ENCODE assay signal across 15 cellular contexts in genomic region chr2:126707191-126707590, GRCh38. TPM values are rescaled to one million over a fixed set of nuclear protein-coding genes. Genes with fewer than 3 reads are reported as not detected.
DNase-seq lines count a peak whose midpoint lies in the region; ATAC-seq and TF ChIP-seq lines count a peak whose summit lies in the region.
"Had no signal": no experiment of that assay in that cellular context is flagged by ENCODE, and none has a peak within 500 bp of the region (broad histone marks: within the 10 kb centered on the region; RNA-seq: fewer than 3 reads in every experiment).

No MANE protein-coding gene starts in this region.

- 88% methylated on average over 1 of the region's 1 CpG for WGBS in esophagus muscularis mucosa
- WGBS in mesenchymal stem cell, result 100% methylated on average over 1 of the region's 1 CpG

- H3K4me3 ChIP-seq in esophagus muscularis mucosa (no peak overlapping the region), mesenchymal stem cell (ENCODE audit: insufficient read depth in 1 of 2, low read depth in 1 of 2, low read length in 2 of 2) (no peak overlapping the region), gastrocnemius medialis (no peak overlapping the region)
- H3K4me3 ChIP-seq: HAP-1 had no signal

- no peak overlapping the region for H3K23ac ChIP-seq in mesenchymal stem cell (ENCODE audit: low read length in 2 of 2)

- H2BK12ac ChIP-seq in mesenchymal stem cell (ENCODE audit: low read length in 2 of 2), result no peak overlapping the region

- H3K9ac ChIP-seq in mesenchymal stem cell (ENCODE audit: low read length), result no peak overlapping the region

- H3K4ac ChIP-seq in mesenchymal stem cell (ENCODE audit: low read depth in 1 of 2, low read length in 2 of 2), result no peak overlapping the region

- H3K4me1 Mint-ChIP-seq in activated T-helper 2 cell treated with anti-CD3 and anti-CD28 coated beads, Interferon-gamma antibody, Interleukin-2, Interleukin-4, amounts not matched to agents 10 μg/mL and 5 μg/mL and 100 μg/mL, durations not matched to agents 14 hours and 24 hours and 36 hours (ENCODE audit: low read depth), result no peaks in the 10 kb centered on the region

- no peak overlapping the region for H3K27ac Mint-ChIP-seq in activated T-helper 2 cell treated with anti-CD3 and anti-CD28 coated beads, Interferon-gamma antibody, Interleukin-2, Interleukin-4, amounts not matched to agents 10 μg/mL and 5 μg/mL and 100 μg/mL, durations not matched to agents 14 hours and 24 hours and 36 hours
- H3K27ac Mint-ChIP-seq: CD4-positive, CD25-positive, alpha-beta regulatory T cell; CD8-positive, alpha-beta T cell; HFFc6 had no signal

- H3K4me3 Mint-ChIP-seq in activated T-helper 2 cell treated with anti-CD3 and anti-CD28 coated beads, Interferon-gamma antibody, Interleukin-2, Interleukin-4, amounts not matched to agents 10 μg/mL and 5 μg/mL and 100 μg/mL, durations not matched to agents 14 hours and 24 hours and 36 hours (ENCODE audit: low read depth), result no peak overlapping the region
- H3K4me3 Mint-ChIP-seq: CD4-positive, CD25-positive, alpha-beta regulatory T cell; CD8-positive, alpha-beta T cell; HFFc6 had no signal

- no peak for ATAC-seq in HG02798 (IDR thresholded peaks at IDR 0.05; ENCODE audit: poor library complexity, unreplicated experiment)
- ATAC-seq in gastrocnemius medialis, result no peak
- ATAC-seq: CD8-positive, alpha-beta T cell had no signal

- in situ Hi-C loops in gastrocnemius medialis (cut with MboI; ENCODE audit: low sequenced_read_pairs in 4 of 4), result no loop called here

- no peak for TF ChIP-seq CTCF in esophagus muscularis mucosa (IDR thresholded peaks at IDR 0.05)
- no peak for TF ChIP-seq CTCF in gastrocnemius medialis (IDR thresholded peaks at IDR 0.05 in 4 of 5, conservative IDR thresholded peaks at IDR 0.05 in 1 of 5)

- H2BK5ac ChIP-seq in mesenchymal stem cell (ENCODE audit: low read depth, low read length, poor library complexity, severe bottlenecking), result peak overlapping the region; percentile 35

- H3K14ac ChIP-seq in mesenchymal stem cell (ENCODE audit: low read length in 2 of 2), result no peak overlapping the region

- H4K8ac ChIP-seq in mesenchymal stem cell (ENCODE audit: low read length), result no peak overlapping the region

- peaks cover 14 to 24% (median 18%) of the 10 kb centered on the region in 4 donors for H3K4me1 ChIP-seq in esophagus muscularis mucosa
- H3K4me1 ChIP-seq in mesenchymal stem cell (ENCODE audit: control insufficient read depth, insufficient read depth, low read depth, low read length), result peaks cover 1% of the 10 kb centered on the region
- peaks cover 4 to 12% of the 10 kb centered on the region in 2 donors for H3K4me1 ChIP-seq in gastrocnemius medialis
- H3K4me1 ChIP-seq: Caco-2, HAP-1 had no signal

- no peaks in the 10 kb centered on the region for H3K79me1 ChIP-seq in mesenchymal stem cell (replicated peaks; ENCODE audit: low read length, poor library complexity, severe bottlenecking)

- no peak overlapping the region for H3K18ac ChIP-seq in mesenchymal stem cell (ENCODE audit: low read depth in 1 of 2, low read length in 2 of 2)

- H2BK15ac ChIP-seq in mesenchymal stem cell (ENCODE audit: low read depth, poor library complexity, severe bottlenecking), result no peak overlapping the region

- H3K36me3 ChIP-seq in esophagus muscularis mucosa, result no peaks in the 10 kb centered on the region
- no peaks in the 10 kb centered on the region for H3K36me3 ChIP-seq in mesenchymal stem cell (ENCODE audit: control insufficient read depth in 1 of 2, insufficient read depth in 2 of 2, low read depth in 1 of 2, low read length in 2 of 2)
- no peaks in the 10 kb centered on the region for H3K36me3 ChIP-seq in gastrocnemius medialis
- H3K36me3 ChIP-seq: HAP-1 had no signal

- H3K9me3 ChIP-seq in esophagus muscularis mucosa, result no peaks in the 10 kb centered on the region
- H3K9me3 ChIP-seq in mesenchymal stem cell (ENCODE audit: control insufficient read depth, low read length), result peaks cover 3% of the 10 kb centered on the region
- H3K9me3 ChIP-seq in gastrocnemius medialis, result no peaks in the 10 kb centered on the region
- H3K9me3 ChIP-seq: Caco-2, HAP-1 had no signal

- no peaks in the 10 kb centered on the region for H3K36me3 Mint-ChIP-seq in activated T-helper 2 cell treated with anti-CD3 and anti-CD28 coated beads, Interferon-gamma antibody, Interleukin-2, Interleukin-4, amounts not matched to agents 10 μg/mL and 5 μg/mL and 100 μg/mL, durations not matched to agents 14 hours and 24 hours and 36 hours (ENCODE audit: low read depth)
- H3K36me3 Mint-ChIP-seq: CD4-positive, CD25-positive, alpha-beta regulatory T cell; CD8-positive, alpha-beta T cell had no signal

- intact Hi-C loops in activated T-helper 2 cell treated with anti-CD3 and anti-CD28 coated beads, Interferon-gamma antibody, Interleukin-2, Interleukin-4, amounts not matched to agents 10 μg/mL and 5 μg/mL and 100 μg/mL, durations not matched to agents 14 hours and 24 hours and 36 hours (cut with micrococcal nuclease), result no loop called here
- intact Hi-C loops in esophagus muscularis mucosa (cut with DNase I), result no loop called here
- intact Hi-C loops in gastrocnemius medialis (cut with DNase I; ENCODE audit: low total_unique reads), result no loop called here

- H3K4me2 ChIP-seq in mesenchymal stem cell (ENCODE audit: low read length, poor library complexity, severe bottlenecking), result no peak overlapping the region

- DNase-seq in activated T-helper 2 cell treated with anti-CD3 and anti-CD28 coated beads, Interferon-gamma antibody, Interleukin-2, Interleukin-4, amounts not matched to agents 10 μg/mL and 5 μg/mL and 100 μg/mL, durations not matched to agents 14 hours and 24 hours and 36 hours (ENCODE audit: low spot score), result peak; percentile 3
- DNase-seq in esophagus muscularis mucosa (ENCODE audit: extremely low spot score) (peak; percentile 77), mesenchymal stem cell (no peak), NOMO-1 treated with dmso at 0.1 percent for 144 hours (lab: John Stamatoyannopoulos, UW; ENCODE audit: unreplicated experiment) (no peak), gastrocnemius medialis (no peak)
- DNase-seq: Caco-2; CD4-positive, CD25-positive, alpha-beta regulatory T cell; DMS153; DND-41; GOT3; HFFc6 had no signal

- TF ChIP-seq EP300 in esophagus muscularis mucosa (IDR thresholded peaks at IDR 0.05), result no peak

- no peak overlapping the region for H2AFZ ChIP-seq in mesenchymal stem cell (ENCODE audit: low read depth, low read length)

- H3K27me3 ChIP-seq in esophagus muscularis mucosa (no peaks in the 10 kb centered on the region), mesenchymal stem cell (ENCODE audit: control insufficient read depth in 1 of 2, insufficient read depth in 1 of 2, low read length in 2 of 2) (no peaks in the 10 kb centered on the region), gastrocnemius medialis (no peaks in the 10 kb centered on the region)

- H2AK5ac ChIP-seq in mesenchymal stem cell (ENCODE audit: low read length, severe bottlenecking), result no peak overlapping the region

- H3K9me3 Mint-ChIP-seq in activated T-helper 2 cell treated with anti-CD3 and anti-CD28 coated beads, Interferon-gamma antibody, Interleukin-2, Interleukin-4, amounts not matched to agents 10 μg/mL and 5 μg/mL and 100 μg/mL, durations not matched to agents 14 hours and 24 hours and 36 hours, result no peaks in the 10 kb centered on the region
- H3K9me3 Mint-ChIP-seq: CD8-positive, alpha-beta T cell; HFFc6 had no signal

- H3K27me3 Mint-ChIP-seq in activated T-helper 2 cell treated with anti-CD3 and anti-CD28 coated beads, Interferon-gamma antibody, Interleukin-2, Interleukin-4, amounts not matched to agents 10 μg/mL and 5 μg/mL and 100 μg/mL, durations not matched to agents 14 hours and 24 hours and 36 hours (ENCODE audit: low read depth), result peaks cover 8% of the 10 kb centered on the region
- H3K27me3 Mint-ChIP-seq: CD4-positive, CD25-positive, alpha-beta regulatory T cell had no signal

- no peak overlapping the region for H4K91ac ChIP-seq in mesenchymal stem cell (ENCODE audit: low read length)

- TF ChIP-seq POLR2A in esophagus muscularis mucosa (IDR thresholded peaks at IDR 0.05; ENCODE audit: low read depth) (no peak), gastrocnemius medialis (IDR thresholded peaks at IDR 0.05) (no peak)

- no peak overlapping the region for H3K27ac ChIP-seq in esophagus muscularis mucosa (replicated peaks in 1 of 4)
- no peak overlapping the region for H3K27ac ChIP-seq in mesenchymal stem cell (ENCODE audit: low read length, poor library complexity, severe bottlenecking)
- H3K27ac ChIP-seq in gastrocnemius medialis, result no peak overlapping the region
- H3K27ac ChIP-seq: C4-2B had no signal

- H2BK120ac ChIP-seq in mesenchymal stem cell (ENCODE audit: low read depth, low read length), result no peak overlapping the region

RNA-seq across cellular contexts. Expression of gene GYPC, which starts 51.2 kb away (rescaled TPM):
- total RNA-seq in activated T-helper 2 cell treated with anti-CD3 and anti-CD28 coated beads, Interferon-gamma antibody, Interleukin-2, Interleukin-4, amounts not matched to agents 10 μg/mL and 5 μg/mL and 100 μg/mL, durations not matched to agents 14 hours and 24 hours and 36 hours, result 119 and 128 TPM in 2 replicates
- total RNA-seq in esophagus muscularis mucosa (100 to 1,000 TPM; 119 to 197 (median 167) TPM), gastrocnemius medialis (10 to 100 TPM; 66.3 to 82.0 (median 71.9) TPM)
- polyA plus RNA-seq in mesenchymal stem cell (2013, experiment 1 of 2), result 199 TPM
- 195 TPM for polyA plus RNA-seq in mesenchymal stem cell (2013, experiment 2 of 2)
- total RNA-seq: Caco-2 had no signal

Comparison
In these comparisons a context has a peak if more than half of its experiments do, and no peak if none do; other contexts are left out.
1. DNase-seq: peak in activated T-helper 2 cell treated with anti-CD3 and anti-CD28 coated beads, Interferon-gamma antibody, Interleukin-2, Interleukin-4, amounts not matched to agents 10 μg/mL and 5 μg/mL and 100 μg/mL, durations not matched to agents 14 hours and 24 hours and 36 hours (single experiment) and esophagus muscularis mucosa (single experiment); none in mesenchymal stem cell (single experiment), NOMO-1 treated with dmso at 0.1 percent for 144 hours (single experiment) and gastrocnemius medialis (0 of 2).